6 cellular contexts compared by ENCODE assay signal in the genomic region with DNA sequence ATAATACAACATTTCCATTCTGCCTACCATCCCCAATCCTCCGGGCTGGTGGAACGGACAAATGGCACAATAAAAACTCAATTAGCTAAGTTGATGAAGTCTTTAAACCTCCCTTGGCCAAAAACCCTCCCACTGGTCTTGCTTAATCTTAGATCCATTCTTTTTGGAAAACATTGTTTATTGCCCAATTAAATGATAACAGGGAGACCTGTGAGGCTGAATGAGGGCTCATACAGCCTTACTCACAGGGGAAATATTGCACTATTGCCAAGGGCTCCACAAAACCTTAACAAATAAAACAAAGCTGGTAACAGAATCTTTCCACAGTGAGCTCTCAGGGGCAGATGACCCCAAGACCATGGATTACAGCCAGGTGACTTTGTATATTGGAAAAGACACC.
"Had no signal": no experiment of that assay in that cellular context is flagged by ENCODE, and none has a peak within 500 bp of the region (broad histone marks: within the 10 kb centered on the region; RNA-seq: fewer than 3 reads in every experiment).

No MANE protein-coding gene starts in this region.

- DNase-seq: H9, HCEC 1CT, IMR-90, KG1 had no signal

- H3K4me1 Mint-ChIP-seq: GM23338, H9 had no signal

- H3K27ac Mint-ChIP-seq: GM23338, H9 had no signal

- H3K4me3 ChIP-seq: GM23338, K562 had no signal

- H3K4me3 Mint-ChIP-seq: GM23338, H9 had no signal
